1 cellular context compared by ENCODE assay signal in the genomic region with DNA sequence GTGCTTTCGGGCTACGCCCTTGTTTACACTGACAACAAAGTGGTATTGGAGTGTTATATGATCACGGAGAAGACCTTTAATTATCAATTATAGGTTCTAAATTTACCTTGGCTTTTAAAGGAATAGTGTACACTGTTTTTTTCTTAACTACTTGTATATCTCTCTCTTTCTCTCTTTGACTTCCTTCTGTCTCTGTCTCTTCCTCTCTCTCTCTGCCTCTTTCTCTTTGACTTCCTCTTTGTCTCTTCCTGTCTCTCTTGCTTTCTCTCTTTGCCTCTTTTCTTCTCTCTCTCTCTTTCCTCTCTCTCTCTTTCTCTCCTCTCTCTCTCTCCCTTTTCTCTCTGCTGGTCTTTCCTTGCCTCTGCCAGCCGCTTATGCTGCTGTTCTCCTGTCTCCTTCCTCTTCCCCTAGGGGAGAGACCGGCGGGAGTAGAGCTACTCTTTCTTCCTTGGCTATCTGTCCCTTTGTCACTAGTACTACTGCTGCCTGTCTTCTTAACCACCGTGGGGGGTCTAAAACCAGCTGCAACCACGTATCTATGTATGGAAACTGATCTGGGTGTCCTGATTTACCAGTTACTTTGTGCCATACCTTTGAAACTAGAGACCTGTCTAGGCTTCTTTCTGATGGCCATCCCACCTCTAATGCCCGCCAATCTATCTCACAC.
TF ChIP-seq lines count a peak whose summit lies in the region.

No MANE protein-coding gene starts in this region.

TF ChIP-seq in K562, 482 proteins besides CTCF, POLR2A, EP300 and RAD21 (continued from another document):
- TF ChIP-seq, protein P1, sequence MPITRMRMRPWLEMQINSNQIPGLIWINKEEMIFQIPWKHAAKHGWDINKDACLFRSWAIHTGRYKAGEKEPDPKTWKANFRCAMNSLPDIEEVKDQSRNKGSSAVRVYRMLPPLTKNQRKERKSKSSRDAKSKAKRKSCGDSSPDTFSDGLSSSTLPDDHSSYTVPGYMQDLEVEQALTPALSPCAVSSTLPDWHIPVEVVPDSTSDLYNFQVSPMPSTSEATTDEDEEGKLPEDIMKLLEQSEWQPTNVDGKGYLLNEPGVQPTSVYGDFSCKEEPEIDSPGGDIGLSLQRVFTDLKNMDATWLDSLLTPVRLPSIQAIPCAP (CRISPR knock-in tag; IDR thresholded peaks at IDR 0.05; ENCODE audit: borderline replicate concordance), result no peak
- no peak for TF ChIP-seq TFAM (CRISPR knock-in tag; conservative IDR thresholded peaks at IDR 0.05)
- TF ChIP-seq PTRF (tag; IDR thresholded peaks at IDR 0.05), result no peak
- TF ChIP-seq TRIM28 (IDR thresholded peaks at IDR 0.05), result no peak; the same call in 1 of the 2 replicates
- no peak for TF ChIP-seq KLF6 (CRISPR knock-in tag; IDR thresholded peaks at IDR 0.05; ENCODE audit: borderline replicate concordance)
- TF ChIP-seq ZNF175 (CRISPR knock-in tag; IDR thresholded peaks at IDR 0.05; ENCODE audit: low read depth), result no peak; the same call in none of the 2 replicates
- peak; percentile 40; the same call in 1 of the 2 replicates for TF ChIP-seq ARID2 (IDR thresholded peaks at IDR 0.05)
- no peak for TF ChIP-seq NRF1 (conservative IDR thresholded peaks at IDR 0.05 in 1 of 2, IDR thresholded peaks at IDR 0.05 in 1 of 2)
- no peak for TF ChIP-seq RAD51 (IDR thresholded peaks at IDR 0.05; ENCODE audit: borderline replicate concordance, low read depth)
- no peak for TF ChIP-seq MAFG (tag; conservative IDR thresholded peaks at IDR 0.05)
- TF ChIP-seq RCOR1 (IDR thresholded peaks at IDR 0.05; ENCODE audit: borderline replicate concordance in 1 of 2, low read depth in 2 of 2, low read length in 2 of 2), result no peak
TF ChIP-seq in K562: peak in this region for 68.
